Comparison of ENCODE assay signal across 19 cellular contexts in the genomic region with DNA sequence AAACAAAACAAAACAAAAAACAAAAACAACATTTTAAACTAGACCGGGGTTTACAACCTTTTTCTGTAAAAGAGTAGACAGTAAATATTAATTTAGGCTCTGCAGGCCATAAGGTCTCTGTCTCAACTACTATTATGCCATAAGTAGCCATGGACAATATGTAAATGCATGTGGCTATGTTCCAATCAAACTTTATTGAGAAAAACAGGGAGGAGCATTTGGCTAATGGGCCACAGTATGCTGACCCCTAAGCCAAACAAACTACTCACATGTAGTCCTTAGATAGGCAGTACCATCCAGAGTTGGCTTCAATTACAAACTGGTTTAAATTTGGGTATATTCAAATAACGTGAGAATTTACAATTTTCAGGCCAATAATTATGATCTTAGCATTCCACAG.
A peak's percentile ranks its signal among the peaks of the same experiment; 100 is the strongest.
DNase-seq lines count a peak whose midpoint lies in the region; ATAC-seq, FAIRE-seq and TF ChIP-seq lines count a peak whose summit lies in the region.
"Had no signal": no experiment of that assay in that cellular context is flagged by ENCODE, and none has a peak within 500 bp of the region (broad histone marks: within the 10 kb centered on the region; RNA-seq: fewer than 3 reads in every experiment).

No MANE protein-coding gene starts in this region.

- H2AFZ ChIP-seq in OCI-LY1 (ENCODE audit: low read length) (no peak overlapping the region), K562 (ENCODE audit: low read depth, low read length) (no peak overlapping the region), smooth muscle cell (ENCODE audit: low read depth) (no peak overlapping the region)

- peak overlapping the region; percentile 74 for H3K27ac ChIP-seq in OCI-LY1 (ENCODE audit: low read depth, low read length, poor library complexity, severe bottlenecking)
- H3K27ac ChIP-seq in K562 (ENCODE audit: extremely low read depth, low read depth, low read length), result no peak overlapping the region
- peak overlapping the region; percentile 62 for H3K27ac ChIP-seq in smooth muscle cell (ENCODE audit: low read depth)
- no peak overlapping the region for H3K27ac ChIP-seq in naive thymus-derived CD4-positive, alpha-beta T cell (ENCODE audit: low read depth, low read length)
- no peak overlapping the region for H3K27ac ChIP-seq in right lobe of liver

- H3K9ac ChIP-seq in OCI-LY1 (ENCODE audit: low read length), result no peak overlapping the region
- H3K9ac ChIP-seq in K562 (ENCODE audit: insufficient read depth in 1 of 2, low read depth in 2 of 2, low read length in 2 of 2), result no peak overlapping the region
- no peak overlapping the region for H3K9ac ChIP-seq in smooth muscle cell (ENCODE audit: low read depth)

- no peaks in the 10 kb centered on the region for H3K27me3 Mint-ChIP-seq in activated naive CD8-positive, alpha-beta T cell
- no peaks in the 10 kb centered on the region for H3K27me3 Mint-ChIP-seq in activated naive CD8-positive, alpha-beta T cell treated with anti-CD3 and anti-CD28 coated beads, Interleukin-2, amount 50 U/mL, for 24 hours
- H3K27me3 Mint-ChIP-seq in naive thymus-derived CD4-positive, alpha-beta T cell, result no peaks in the 10 kb centered on the region

- H3K9me3 ChIP-seq in OCI-LY1 (ENCODE audit: low read length) (no peaks in the 10 kb centered on the region), K562 (replicated peaks; ENCODE audit: control insufficient read depth, insufficient read depth, low read depth, low read length) (no peaks in the 10 kb centered on the region), smooth muscle cell (replicated peaks; ENCODE audit: low read depth) (no peaks in the 10 kb centered on the region), right lobe of liver (no peaks in the 10 kb centered on the region)
- H3K9me3 ChIP-seq in naive thymus-derived CD4-positive, alpha-beta T cell (ENCODE audit: control insufficient read depth in 2 of 3, low read length in 3 of 3), result no peaks in the 10 kb centered on the region

- peak overlapping the region; percentile 24 for H3K27ac Mint-ChIP-seq in activated naive CD8-positive, alpha-beta T cell
- H3K27ac Mint-ChIP-seq in activated naive CD8-positive, alpha-beta T cell treated with anti-CD3 and anti-CD28 coated beads, Interleukin-2, amount 50 U/mL, for 24 hours, result no peak overlapping the region
- peak overlapping the region in 3 of 9 donors; percentile 1 to 41 (median 7) for H3K27ac Mint-ChIP-seq in naive thymus-derived CD4-positive, alpha-beta T cell

- no peak for DNase-seq in activated naive CD8-positive, alpha-beta T cell treated with anti-CD3 and anti-CD28 coated beads, Interleukin-2, amount 50 U/mL, for 24 hours
- no peak for DNase-seq in K562 (ENCODE audit: extremely low read depth in 1 of 4, low spot score in 3 of 4)
- DNase-seq in smooth muscle cell (lab: John Stamatoyannopoulos, UW; ENCODE audit: unreplicated experiment), result no peak
- DNase-seq in naive thymus-derived CD4-positive, alpha-beta T cell, result no peak
- no peak for DNase-seq in activated effector memory CD4-positive, alpha-beta T cell treated with anti-CD3 and anti-CD28 coated beads, Interleukin-2, amount 50 U/mL, for 16 hours
- no peak for DNase-seq in right lobe of liver
- DNase-seq: DMS79 treated with DMSO at 0.1 percent for 48 hours, KG1, NCI-H1417, NCI-H187, NCI-H2107, NCI-H2227 treated with DMSO at 0.1 percent for 48 hours, NCI-H524, SHP77 had no signal

- no peak for TF ChIP-seq EP300 in K562 (IDR thresholded peaks at IDR 0.05; ENCODE audit: low read length)

- CTCF ChIA-PET in K562 (lab: Yijun Ruan, JAX; ENCODE audit: low intra/inter-chr PET ratio), result interaction anchor here (0.6 kb wide), 1 partner anchor 771 kb away, joined by 3 read pairs; no protein-coding TSS in a partner anchor
- CTCF ChIA-PET in naive thymus-derived CD4-positive, alpha-beta T cell (lab: Charles Lee), result interaction anchor here (0.9 to 2.8 kb wide), 5 partner anchors 144 to 1332 kb away, joined by 3 to 18 read pairs (median 4); a partner anchor contains a TSS

- H3K4me1 ChIP-seq in OCI-LY1 (ENCODE audit: insufficient read depth, low read length, severe bottlenecking) (peaks cover 53% of the 10 kb centered on the region), K562 (replicated peaks in 1 of 2; ENCODE audit: control insufficient read depth in 2 of 2, insufficient read depth in 2 of 2, low read length in 2 of 2) (peaks cover 0 to 5% of the 10 kb centered on the region in 2 experiments; a peak in 3 of 5 replicates), smooth muscle cell (ENCODE audit: low read depth) (no peaks in the 10 kb centered on the region), right lobe of liver (peaks cover 0 to 5% (median 0%) of the 10 kb centered on the region in 4 donors)
- peaks cover 12 to 14% of the 10 kb centered on the region in 2 donors for H3K4me1 ChIP-seq in naive thymus-derived CD4-positive, alpha-beta T cell (ENCODE audit: control insufficient read depth in 2 of 2, insufficient read depth in 2 of 2, low read length in 2 of 2)

- no peak overlapping the region for H3K4me2 ChIP-seq in OCI-LY1 (ENCODE audit: low read length)
- H3K4me2 ChIP-seq in K562 (ENCODE audit: insufficient read depth, low read length), result no peak overlapping the region
- no peak overlapping the region for H3K4me2 ChIP-seq in smooth muscle cell

- no peaks in the 10 kb centered on the region for H3K9me1 ChIP-seq in K562 (ENCODE audit: control insufficient read depth, insufficient read depth, low read length)

- POLR2A ChIA-PET in K562 (lab: Yijun Ruan, JAX), result no interaction called here
- POLR2A ChIA-PET in naive thymus-derived CD4-positive, alpha-beta T cell (lab: Charles Lee), result interaction anchor here (1.0 to 3.8 kb wide), 2 partner anchors 143 to 146 kb away, joined by 3 to 30 read pairs; a partner anchor contains a TSS

- TF ChIP-seq RAD21 in K562 (CRISPR knock-in tag; conservative IDR thresholded peaks at IDR 0.05 in 1 of 2, IDR thresholded peaks at IDR 0.05 in 1 of 2), result no peak

- BruUV-seq in K562 (replicated peaks; lab: Mats Ljungman, UMichigan), result no TSS peak

- no peaks in the 10 kb centered on the region for H3K9me3 Mint-ChIP-seq in activated naive CD8-positive, alpha-beta T cell (ENCODE audit: low read depth)
- H3K9me3 Mint-ChIP-seq in activated naive CD8-positive, alpha-beta T cell treated with anti-CD3 and anti-CD28 coated beads, Interleukin-2, amount 50 U/mL, for 24 hours, result no peaks in the 10 kb centered on the region
- no peaks in the 10 kb centered on the region for H3K9me3 Mint-ChIP-seq in naive thymus-derived CD4-positive, alpha-beta T cell

- H3F3A ChIP-seq in OCI-LY1 (ENCODE audit: insufficient read depth, low read length), result no peaks in the 10 kb centered on the region
- H3F3A ChIP-seq in smooth muscle cell (ENCODE audit: low read depth), result peaks cover 3% of the 10 kb centered on the region

- H3K27me3 ChIP-seq in OCI-LY1 (ENCODE audit: insufficient read depth, low read length), result no peaks in the 10 kb centered on the region
- H3K27me3 ChIP-seq in K562 (ENCODE audit: control insufficient read depth in 2 of 2, insufficient read depth in 2 of 2, low read length in 2 of 2), result no peaks in the 10 kb centered on the region
- H3K27me3 ChIP-seq in smooth muscle cell (ENCODE audit: low read depth), result no peaks in the 10 kb centered on the region
- H3K27me3 ChIP-seq in naive thymus-derived CD4-positive, alpha-beta T cell (ENCODE audit: control insufficient read depth in 2 of 2, insufficient read depth in 2 of 2, low read length in 2 of 2), result no peaks in the 10 kb centered on the region
- no peaks in the 10 kb centered on the region for H3K27me3 ChIP-seq in right lobe of liver

- TF ChIP-seq CTCF in OCI-LY1 (IDR thresholded peaks at IDR 0.05; ENCODE audit: low read length) (no peak), K562 (IDR thresholded peaks at IDR 0.05 in 2 of 3, conservative IDR thresholded peaks at IDR 0.05 in 1 of 3; ENCODE audit: insufficient read depth in 2 of 3, low read depth in 1 of 3, low read length in 3 of 3) (no peak), smooth muscle cell (IDR thresholded peaks at IDR 0.05; ENCODE audit: borderline replicate concordance, insufficient read depth, poor library complexity, severe bottlenecking) (no peak), right lobe of liver (IDR thresholded peaks at IDR 0.05) (no peak)

- peaks cover 19% of the 10 kb centered on the region for H3K4me1 Mint-ChIP-seq in activated naive CD8-positive, alpha-beta T cell (ENCODE audit: low read depth)
- H3K4me1 Mint-ChIP-seq in activated naive CD8-positive, alpha-beta T cell treated with anti-CD3 and anti-CD28 coated beads, Interleukin-2, amount 50 U/mL, for 24 hours, result peaks cover 21% of the 10 kb centered on the region
- H3K4me1 Mint-ChIP-seq in naive thymus-derived CD4-positive, alpha-beta T cell, result peaks cover 0 to 29% (median 22%) of the 10 kb centered on the region in 7 donors

- no peak overlapping the region for H3K4me3 Mint-ChIP-seq in activated naive CD8-positive, alpha-beta T cell
- no peak overlapping the region for H3K4me3 Mint-ChIP-seq in activated naive CD8-positive, alpha-beta T cell treated with anti-CD3 and anti-CD28 coated beads, Interleukin-2, amount 50 U/mL, for 24 hours
- no peak overlapping the region for H3K4me3 Mint-ChIP-seq in naive thymus-derived CD4-positive, alpha-beta T cell

- H3K4me3 ChIP-seq in OCI-LY1 (ENCODE audit: low read depth, low read length, poor library complexity, severe bottlenecking) (no peak overlapping the region), K562 (no peak overlapping the region), smooth muscle cell (no peak overlapping the region), right lobe of liver (no peak overlapping the region)
- H3K4me3 ChIP-seq in naive thymus-derived CD4-positive, alpha-beta T cell (ENCODE audit: low read length), result no peak overlapping the region

- H3K36me3 Mint-ChIP-seq in activated naive CD8-positive, alpha-beta T cell, result peaks cover 7% of the 10 kb centered on the region
- H3K36me3 Mint-ChIP-seq in activated naive CD8-positive, alpha-beta T cell treated with anti-CD3 and anti-CD28 coated beads, Interleukin-2, amount 50 U/mL, for 24 hours (ENCODE audit: low read depth), result peaks cover 38% of the 10 kb centered on the region
- peaks cover 4 to 22% (median 13%) of the 10 kb centered on the region in 5 donors for H3K36me3 Mint-ChIP-seq in naive thymus-derived CD4-positive, alpha-beta T cell

- WGBS in K562 (ENCODE audit: insufficient coverage, low coverage, missing lambda C conversion rate), result 96% methylated on average over 2 of the region's 2 CpGs
- WGBS in smooth muscle cell (ENCODE audit: low lambda C conversion rate), result 88% methylated on average over 2 of the region's 2 CpGs
- WGBS in right lobe of liver (ENCODE audit: insufficient coverage, low coverage, low lambda C conversion rate, missing lambda C conversion rate), result 80% methylated on average over 2 of the region's 2 CpGs

- H3K79me2 ChIP-seq in OCI-LY1 (ENCODE audit: insufficient read depth, low read length) (peaks cover 53% of the 10 kb centered on the region), K562 (ENCODE audit: control insufficient read depth, insufficient read depth, low read length) (peaks cover 50% of the 10 kb centered on the region), smooth muscle cell (ENCODE audit: low read depth) (peaks cover 62% of the 10 kb centered on the region)

- TF ChIP-seq POLR2A in K562 (conservative IDR thresholded peaks at IDR 0.05) (no peak), right lobe of liver (IDR thresholded peaks at IDR 0.05) (no peak)

- H3K9me2 ChIP-seq in OCI-LY1 (ENCODE audit: low read depth, low read length), result no peaks in the 10 kb centered on the region

- no peak for FAIRE-seq in K562 (lab: Jason Lieb, UNC)
- FAIRE-seq: A204.1, HepG2 had no signal

- no peaks in the 10 kb centered on the region for H4K20me1 ChIP-seq in OCI-LY1 (ENCODE audit: insufficient read depth, low read length)
- H4K20me1 ChIP-seq in K562 (replicated peaks; ENCODE audit: control insufficient read depth, insufficient read depth, low read length), result no peaks in the 10 kb centered on the region
- H4K20me1 ChIP-seq in smooth muscle cell (ENCODE audit: low read depth), result peaks cover 42% of the 10 kb centered on the region

- peaks cover 52% of the 10 kb centered on the region for H3K36me3 ChIP-seq in OCI-LY1 (ENCODE audit: insufficient read depth, low read length)
- peaks cover 55% of the 10 kb centered on the region for H3K36me3 ChIP-seq in K562 (ENCODE audit: control insufficient read depth, insufficient read depth, low read length)
- no peaks in the 10 kb centered on the region for H3K36me3 ChIP-seq in smooth muscle cell (ENCODE audit: low read depth)
- H3K36me3 ChIP-seq in naive thymus-derived CD4-positive, alpha-beta T cell (ENCODE audit: control insufficient read depth in 2 of 3, insufficient read depth in 3 of 3, low read length in 3 of 3), result peaks cover 5 to 20% (median 13%) of the 10 kb centered on the region in 3 experiments
- H3K36me3 ChIP-seq in right lobe of liver, result peaks cover 0 to 11% (median 5%) of the 10 kb centered on the region in 4 donors

- no peak for ATAC-seq in activated naive CD8-positive, alpha-beta T cell treated with anti-CD3 and anti-CD28 coated beads, Interleukin-2, amount 50 U/mL, for 24 hours
- ATAC-seq in K562, result no peak
- no peak for ATAC-seq in naive thymus-derived CD4-positive, alpha-beta T cell
- no peak for ATAC-seq in right lobe of liver
- ATAC-seq: HepG2, SK-N-SH treated with all-trans-retinoic acid at 6 μM for 48 hours had no signal

- intact Hi-C loops in K562 (cut with micrococcal nuclease) (loop anchor here (5.0 to 10.0 kb wide), 2 partner anchors 304 to 722 kb away; no protein-coding TSS in a partner anchor), right lobe of liver (cut with DNase I) (no loop called here)
- intact Hi-C loops in naive thymus-derived CD4-positive, alpha-beta T cell (cut with micrococcal nuclease), result loop anchor here (5.0 to 10.0 kb wide), 8 partner anchors 181 to 1332 kb away; no protein-coding TSS in a partner anchor

- in situ Hi-C loops in K562 (cut with MboI), result loop anchor here (10.0 kb wide), 1 partner anchor 142 kb away; a partner anchor contains a TSS

Comparison
In these comparisons a context has a peak if more than half of its experiments do, and no peak if none do; other contexts are left out.
1. H3K27ac ChIP-seq: peak in OCI-LY1 (single experiment) and smooth muscle cell (single experiment); none in K562 (single experiment), naive thymus-derived CD4-positive, alpha-beta T cell (single experiment) and right lobe of liver (0 of 3).
2. intact Hi-C loops: an anchor here in K562 (5.0 to 10.0 kb wide) and naive thymus-derived CD4-positive, alpha-beta T cell (5.0 to 10.0 kb wide); none called in right lobe of liver.